Comparison of ENCODE assay signal across 1 cellular context in the genomic region with DNA sequence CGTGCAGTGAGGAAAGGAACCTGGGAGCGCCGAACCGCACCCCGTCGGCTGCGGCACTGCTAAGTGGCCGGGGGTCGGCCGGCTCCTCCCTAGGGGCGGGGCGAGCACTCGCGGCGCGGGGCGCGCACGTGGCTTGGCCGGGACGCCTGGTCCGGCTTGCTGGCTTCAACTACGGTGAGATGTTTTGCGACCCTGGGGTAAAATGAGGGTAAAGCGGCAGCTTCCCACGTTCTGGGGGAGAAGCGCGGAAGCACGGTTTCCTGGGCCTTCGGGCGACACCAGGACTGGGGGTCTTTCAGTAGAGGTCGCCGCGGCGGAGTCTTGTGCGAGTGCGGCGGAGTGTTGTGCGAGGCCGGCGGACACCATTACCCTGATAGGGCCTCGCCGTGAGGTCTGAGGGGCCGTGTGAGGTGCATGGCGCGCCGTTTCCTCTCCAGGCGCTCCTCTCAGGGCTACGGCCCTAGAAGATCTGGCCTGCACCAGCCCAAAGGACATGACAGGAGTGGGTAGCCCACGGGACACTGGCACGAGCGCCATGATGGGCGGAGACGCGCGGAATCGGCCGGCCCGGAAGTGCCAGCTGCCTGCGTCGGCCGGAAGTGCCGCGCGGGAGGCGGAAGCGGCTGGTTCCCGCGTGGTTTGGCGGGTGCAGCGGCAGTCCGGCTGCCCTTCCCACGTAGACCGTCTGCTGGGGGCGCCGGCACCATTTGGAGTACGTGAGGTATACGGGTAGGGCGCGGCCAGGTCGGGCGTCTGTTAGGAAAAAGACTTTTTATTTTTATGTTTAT.
TF ChIP-seq lines count a peak whose summit lies in the region.

A gene with protein sequence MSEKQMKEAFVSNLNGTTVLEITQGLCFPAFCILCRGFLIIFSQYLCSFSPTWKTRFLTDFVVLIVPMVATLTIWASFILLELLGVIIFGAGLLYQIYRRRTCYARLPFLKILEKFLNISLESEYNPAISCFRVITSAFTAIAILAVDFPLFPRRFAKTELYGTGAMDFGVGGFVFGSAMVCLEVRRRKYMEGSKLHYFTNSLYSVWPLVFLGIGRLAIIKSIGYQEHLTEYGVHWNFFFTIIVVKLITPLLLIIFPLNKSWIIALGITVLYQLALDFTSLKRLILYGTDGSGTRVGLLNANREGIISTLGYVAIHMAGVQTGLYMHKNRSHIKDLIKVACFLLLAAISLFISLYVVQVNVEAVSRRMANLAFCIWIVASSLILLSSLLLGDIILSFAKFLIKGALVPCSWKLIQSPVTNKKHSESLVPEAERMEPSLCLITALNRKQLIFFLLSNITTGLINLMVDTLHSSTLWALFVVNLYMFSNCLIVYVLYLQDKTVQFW (plus strand): TSS at position 107 of the 788 bp plus-strand sequence. CDS start 2,115 bp downstream, outside the sequence.

TF ChIP-seq in WTC11, 78 proteins besides CTCF, POLR2A, EP300 and RAD21 (continued from another document and continues in another):
- TF ChIP-seq, protein P1, sequence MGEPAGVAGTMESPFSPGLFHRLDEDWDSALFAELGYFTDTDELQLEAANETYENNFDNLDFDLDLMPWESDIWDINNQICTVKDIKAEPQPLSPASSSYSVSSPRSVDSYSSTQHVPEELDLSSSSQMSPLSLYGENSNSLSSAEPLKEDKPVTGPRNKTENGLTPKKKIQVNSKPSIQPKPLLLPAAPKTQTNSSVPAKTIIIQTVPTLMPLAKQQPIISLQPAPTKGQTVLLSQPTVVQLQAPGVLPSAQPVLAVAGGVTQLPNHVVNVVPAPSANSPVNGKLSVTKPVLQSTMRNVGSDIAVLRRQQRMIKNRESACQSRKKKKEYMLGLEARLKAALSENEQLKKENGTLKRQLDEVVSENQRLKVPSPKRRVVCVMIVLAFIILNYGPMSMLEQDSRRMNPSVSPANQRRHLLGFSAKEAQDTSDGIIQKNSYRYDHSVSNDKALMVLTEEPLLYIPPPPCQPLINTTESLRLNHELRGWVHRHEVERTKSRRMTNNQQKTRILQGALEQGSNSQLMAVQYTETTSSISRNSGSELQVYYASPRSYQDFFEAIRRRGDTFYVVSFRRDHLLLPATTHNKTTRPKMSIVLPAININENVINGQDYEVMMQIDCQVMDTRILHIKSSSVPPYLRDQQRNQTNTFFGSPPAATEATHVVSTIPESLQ (CRISPR knock-in tag; IDR thresholded peaks at IDR 0.05), result no peak
- TF ChIP-seq, protein P2, sequence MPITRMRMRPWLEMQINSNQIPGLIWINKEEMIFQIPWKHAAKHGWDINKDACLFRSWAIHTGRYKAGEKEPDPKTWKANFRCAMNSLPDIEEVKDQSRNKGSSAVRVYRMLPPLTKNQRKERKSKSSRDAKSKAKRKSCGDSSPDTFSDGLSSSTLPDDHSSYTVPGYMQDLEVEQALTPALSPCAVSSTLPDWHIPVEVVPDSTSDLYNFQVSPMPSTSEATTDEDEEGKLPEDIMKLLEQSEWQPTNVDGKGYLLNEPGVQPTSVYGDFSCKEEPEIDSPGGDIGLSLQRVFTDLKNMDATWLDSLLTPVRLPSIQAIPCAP (CRISPR knock-in tag; IDR thresholded peaks at IDR 0.05), result 0 out of 2 replicates have a peak, but pooled peaks have one; percentile 6
- TF ChIP-seq, protein P3, sequence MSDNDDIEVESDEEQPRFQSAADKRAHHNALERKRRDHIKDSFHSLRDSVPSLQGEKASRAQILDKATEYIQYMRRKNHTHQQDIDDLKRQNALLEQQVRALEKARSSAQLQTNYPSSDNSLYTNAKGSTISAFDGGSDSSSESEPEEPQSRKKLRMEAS (CRISPR knock-in tag; IDR thresholded peaks at IDR 0.05), result peak; percentile 98
- TF ChIP-seq ZNF423 (CRISPR knock-in tag; IDR thresholded peaks at IDR 0.05) (no peak), NFE2L1 (CRISPR knock-in tag; IDR thresholded peaks at IDR 0.05) (peak; percentile 82), FOXJ3 (CRISPR knock-in tag; IDR thresholded peaks at IDR 0.05; ENCODE audit: borderline replicate concordance) (peak; percentile 66; the same call in 1 of the 2 replicates), ZNF317 (CRISPR knock-in tag; IDR thresholded peaks at IDR 0.05; ENCODE audit: borderline replicate concordance, low read depth) (no peak), CBFB (CRISPR knock-in tag; IDR thresholded peaks at IDR 0.05; ENCODE audit: low read depth) (peak; percentile 15; the same call in 1 of the 2 replicates), SP1 (CRISPR knock-in tag; conservative IDR thresholded peaks at IDR 0.05) (peak; percentile 77), NR1H2 (CRISPR knock-in tag; IDR thresholded peaks at IDR 0.05) (no peak), TEAD1 (CRISPR knock-in tag; IDR thresholded peaks at IDR 0.05) (peak; percentile 62; the same call in 1 of the 2 replicates), MYBL2 (CRISPR knock-in tag; IDR thresholded peaks at IDR 0.05) (peak; percentile 75), NFATC4 (CRISPR knock-in tag; IDR thresholded peaks at IDR 0.05) (no peak), CREM (CRISPR knock-in tag; IDR thresholded peaks at IDR 0.05) (no peak), OVOL2 (CRISPR knock-in tag; IDR thresholded peaks at IDR 0.05; ENCODE audit: borderline replicate concordance) (no peak), TP53 (CRISPR knock-in tag; IDR thresholded peaks at IDR 0.05) (peak; percentile 72; the same call in 1 of the 2 replicates), ETV6 (CRISPR knock-in tag; IDR thresholded peaks at IDR 0.05) (peak; percentile 84), RELA (CRISPR knock-in tag; IDR thresholded peaks at IDR 0.05; ENCODE audit: borderline replicate concordance) (peak; percentile 80; the same call in 1 of the 2 replicates), RORB (CRISPR knock-in tag; IDR thresholded peaks at IDR 0.05) (no peak), JAZF1 (CRISPR knock-in tag; IDR thresholded peaks at IDR 0.05) (no peak), KAT7 (CRISPR knock-in tag; IDR thresholded peaks at IDR 0.05; ENCODE audit: borderline replicate concordance) (0 out of 2 replicates have a peak, but pooled peaks have one; percentile 72), ESRRA (CRISPR knock-in tag; IDR thresholded peaks at IDR 0.05; ENCODE audit: borderline replicate concordance) (peak; percentile 78; the same call in 1 of the 2 replicates)
- TF ChIP-seq, protein P4, sequence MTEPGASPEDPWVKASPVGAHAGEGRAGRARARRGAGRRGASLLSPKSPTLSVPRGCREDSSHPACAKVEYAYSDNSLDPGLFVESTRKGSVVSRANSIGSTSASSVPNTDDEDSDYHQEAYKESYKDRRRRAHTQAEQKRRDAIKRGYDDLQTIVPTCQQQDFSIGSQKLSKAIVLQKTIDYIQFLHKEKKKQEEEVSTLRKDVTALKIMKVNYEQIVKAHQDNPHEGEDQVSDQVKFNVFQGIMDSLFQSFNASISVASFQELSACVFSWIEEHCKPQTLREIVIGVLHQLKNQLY (CRISPR knock-in tag; IDR thresholded peaks at IDR 0.05), result no peak
- TF ChIP-seq, protein P5, sequence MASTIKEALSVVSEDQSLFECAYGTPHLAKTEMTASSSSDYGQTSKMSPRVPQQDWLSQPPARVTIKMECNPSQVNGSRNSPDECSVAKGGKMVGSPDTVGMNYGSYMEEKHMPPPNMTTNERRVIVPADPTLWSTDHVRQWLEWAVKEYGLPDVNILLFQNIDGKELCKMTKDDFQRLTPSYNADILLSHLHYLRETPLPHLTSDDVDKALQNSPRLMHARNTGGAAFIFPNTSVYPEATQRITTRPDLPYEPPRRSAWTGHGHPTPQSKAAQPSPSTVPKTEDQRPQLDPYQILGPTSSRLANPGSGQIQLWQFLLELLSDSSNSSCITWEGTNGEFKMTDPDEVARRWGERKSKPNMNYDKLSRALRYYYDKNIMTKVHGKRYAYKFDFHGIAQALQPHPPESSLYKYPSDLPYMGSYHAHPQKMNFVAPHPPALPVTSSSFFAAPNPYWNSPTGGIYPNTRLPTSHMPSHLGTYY (CRISPR knock-in tag; IDR thresholded peaks at IDR 0.05), result no peak
- TF ChIP-seq, protein P6, sequence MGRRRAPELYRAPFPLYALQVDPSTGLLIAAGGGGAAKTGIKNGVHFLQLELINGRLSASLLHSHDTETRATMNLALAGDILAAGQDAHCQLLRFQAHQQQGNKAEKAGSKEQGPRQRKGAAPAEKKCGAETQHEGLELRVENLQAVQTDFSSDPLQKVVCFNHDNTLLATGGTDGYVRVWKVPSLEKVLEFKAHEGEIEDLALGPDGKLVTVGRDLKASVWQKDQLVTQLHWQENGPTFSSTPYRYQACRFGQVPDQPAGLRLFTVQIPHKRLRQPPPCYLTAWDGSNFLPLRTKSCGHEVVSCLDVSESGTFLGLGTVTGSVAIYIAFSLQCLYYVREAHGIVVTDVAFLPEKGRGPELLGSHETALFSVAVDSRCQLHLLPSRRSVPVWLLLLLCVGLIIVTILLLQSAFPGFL (CRISPR knock-in tag; IDR thresholded peaks at IDR 0.05; ENCODE audit: borderline replicate concordance), result no peak
- TF ChIP-seq, protein P7, sequence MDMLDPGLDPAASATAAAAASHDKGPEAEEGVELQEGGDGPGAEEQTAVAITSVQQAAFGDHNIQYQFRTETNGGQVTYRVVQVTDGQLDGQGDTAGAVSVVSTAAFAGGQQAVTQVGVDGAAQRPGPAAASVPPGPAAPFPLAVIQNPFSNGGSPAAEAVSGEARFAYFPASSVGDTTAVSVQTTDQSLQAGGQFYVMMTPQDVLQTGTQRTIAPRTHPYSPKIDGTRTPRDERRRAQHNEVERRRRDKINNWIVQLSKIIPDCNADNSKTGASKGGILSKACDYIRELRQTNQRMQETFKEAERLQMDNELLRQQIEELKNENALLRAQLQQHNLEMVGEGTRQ (CRISPR knock-in tag; IDR thresholded peaks at IDR 0.05), result peak; percentile 74
- TF ChIP-seq, protein P8, sequence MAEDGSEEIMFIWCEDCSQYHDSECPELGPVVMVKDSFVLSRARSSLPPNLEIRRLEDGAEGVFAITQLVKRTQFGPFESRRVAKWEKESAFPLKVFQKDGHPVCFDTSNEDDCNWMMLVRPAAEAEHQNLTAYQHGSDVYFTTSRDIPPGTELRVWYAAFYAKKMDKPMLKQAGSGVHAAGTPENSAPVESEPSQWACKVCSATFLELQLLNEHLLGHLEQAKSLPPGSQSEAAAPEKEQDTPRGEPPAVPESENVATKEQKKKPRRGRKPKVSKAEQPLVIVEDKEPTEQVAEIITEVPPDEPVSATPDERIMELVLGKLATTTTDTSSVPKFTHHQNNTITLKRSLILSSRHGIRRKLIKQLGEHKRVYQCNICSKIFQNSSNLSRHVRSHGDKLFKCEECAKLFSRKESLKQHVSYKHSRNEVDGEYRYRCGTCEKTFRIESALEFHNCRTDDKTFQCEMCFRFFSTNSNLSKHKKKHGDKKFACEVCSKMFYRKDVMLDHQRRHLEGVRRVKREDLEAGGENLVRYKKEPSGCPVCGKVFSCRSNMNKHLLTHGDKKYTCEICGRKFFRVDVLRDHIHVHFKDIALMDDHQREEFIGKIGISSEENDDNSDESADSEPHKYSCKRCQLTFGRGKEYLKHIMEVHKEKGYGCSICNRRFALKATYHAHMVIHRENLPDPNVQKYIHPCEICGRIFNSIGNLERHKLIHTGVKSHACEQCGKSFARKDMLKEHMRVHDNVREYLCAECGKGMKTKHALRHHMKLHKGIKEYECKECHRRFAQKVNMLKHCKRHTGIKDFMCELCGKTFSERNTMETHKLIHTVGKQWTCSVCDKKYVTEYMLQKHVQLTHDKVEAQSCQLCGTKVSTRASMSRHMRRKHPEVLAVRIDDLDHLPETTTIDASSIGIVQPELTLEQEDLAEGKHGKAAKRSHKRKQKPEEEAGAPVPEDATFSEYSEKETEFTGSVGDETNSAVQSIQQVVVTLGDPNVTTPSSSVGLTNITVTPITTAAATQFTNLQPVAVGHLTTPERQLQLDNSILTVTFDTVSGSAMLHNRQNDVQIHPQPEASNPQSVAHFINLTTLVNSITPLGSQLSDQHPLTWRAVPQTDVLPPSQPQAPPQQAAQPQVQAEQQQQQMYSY (CRISPR knock-in tag; IDR thresholded peaks at IDR 0.05), result no peak
- TF ChIP-seq, protein P9, sequence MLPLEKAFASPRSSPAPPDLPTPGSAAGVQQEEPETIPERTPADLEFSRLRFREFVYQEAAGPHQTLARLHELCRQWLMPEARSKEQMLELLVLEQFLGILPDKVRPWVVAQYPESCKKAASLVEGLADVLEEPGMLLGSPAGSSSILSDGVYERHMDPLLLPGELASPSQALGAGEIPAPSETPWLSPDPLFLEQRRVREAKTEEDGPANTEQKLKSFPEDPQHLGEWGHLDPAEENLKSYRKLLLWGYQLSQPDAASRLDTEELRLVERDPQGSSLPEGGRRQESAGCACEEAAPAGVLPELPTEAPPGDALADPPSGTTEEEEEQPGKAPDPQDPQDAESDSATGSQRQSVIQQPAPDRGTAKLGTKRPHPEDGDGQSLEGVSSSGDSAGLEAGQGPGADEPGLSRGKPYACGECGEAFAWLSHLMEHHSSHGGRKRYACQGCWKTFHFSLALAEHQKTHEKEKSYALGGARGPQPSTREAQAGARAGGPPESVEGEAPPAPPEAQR (CRISPR knock-in tag; IDR thresholded peaks at IDR 0.05), result no peak
- TF ChIP-seq, protein P10, sequence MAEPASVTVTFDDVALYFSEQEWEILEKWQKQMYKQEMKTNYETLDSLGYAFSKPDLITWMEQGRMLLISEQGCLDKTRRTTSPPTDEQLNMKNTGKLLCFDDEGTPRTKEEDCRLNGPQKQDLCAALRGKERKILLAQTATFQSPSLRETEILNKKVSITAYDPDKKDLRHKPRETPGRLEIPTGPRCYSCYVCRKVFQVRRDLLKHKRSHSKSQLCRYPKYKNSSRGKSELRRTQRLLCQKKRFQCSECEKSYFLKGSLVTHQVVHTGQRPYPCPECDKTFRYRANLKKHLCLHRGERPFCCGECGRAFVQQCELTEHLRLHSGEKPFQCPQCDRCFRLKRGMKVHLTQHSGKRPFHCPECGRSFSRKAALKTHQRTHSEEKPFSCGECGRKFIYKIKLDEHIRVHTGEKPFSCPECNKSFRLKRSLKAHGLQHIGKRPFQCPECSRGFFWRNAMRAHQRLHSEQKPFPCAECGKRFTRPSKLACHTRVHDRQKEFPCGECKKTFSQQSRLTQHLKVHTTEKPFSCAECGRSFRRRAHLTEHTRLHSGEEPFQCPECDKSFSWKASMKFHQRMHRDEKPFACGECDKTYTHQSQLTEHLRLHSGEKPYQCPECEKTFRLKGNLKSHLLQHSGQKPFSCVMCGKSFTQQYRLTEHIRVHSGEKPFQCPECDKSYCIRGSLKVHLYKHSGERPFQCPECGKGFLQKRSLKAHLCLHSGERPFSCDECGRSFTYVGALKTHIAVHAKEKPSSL (CRISPR knock-in tag; conservative IDR thresholded peaks at IDR 0.05), result no peak
- TF ChIP-seq, protein P11, sequence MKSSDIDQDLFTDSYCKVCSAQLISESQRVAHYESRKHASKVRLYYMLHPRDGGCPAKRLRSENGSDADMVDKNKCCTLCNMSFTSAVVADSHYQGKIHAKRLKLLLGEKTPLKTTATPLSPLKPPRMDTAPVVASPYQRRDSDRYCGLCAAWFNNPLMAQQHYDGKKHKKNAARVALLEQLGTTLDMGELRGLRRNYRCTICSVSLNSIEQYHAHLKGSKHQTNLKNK (CRISPR knock-in tag; IDR thresholded peaks at IDR 0.05), result no peak
- TF ChIP-seq, protein P12, sequence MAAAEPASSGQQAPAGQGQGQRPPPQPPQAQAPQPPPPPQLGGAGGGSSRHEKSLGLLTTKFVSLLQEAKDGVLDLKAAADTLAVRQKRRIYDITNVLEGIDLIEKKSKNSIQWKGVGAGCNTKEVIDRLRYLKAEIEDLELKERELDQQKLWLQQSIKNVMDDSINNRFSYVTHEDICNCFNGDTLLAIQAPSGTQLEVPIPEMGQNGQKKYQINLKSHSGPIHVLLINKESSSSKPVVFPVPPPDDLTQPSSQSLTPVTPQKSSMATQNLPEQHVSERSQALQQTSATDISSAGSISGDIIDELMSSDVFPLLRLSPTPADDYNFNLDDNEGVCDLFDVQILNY (CRISPR knock-in tag; IDR thresholded peaks at IDR 0.05), result 0 out of 2 replicates have a peak, but pooled peaks have one; percentile 57
- TF ChIP-seq, protein P13, sequence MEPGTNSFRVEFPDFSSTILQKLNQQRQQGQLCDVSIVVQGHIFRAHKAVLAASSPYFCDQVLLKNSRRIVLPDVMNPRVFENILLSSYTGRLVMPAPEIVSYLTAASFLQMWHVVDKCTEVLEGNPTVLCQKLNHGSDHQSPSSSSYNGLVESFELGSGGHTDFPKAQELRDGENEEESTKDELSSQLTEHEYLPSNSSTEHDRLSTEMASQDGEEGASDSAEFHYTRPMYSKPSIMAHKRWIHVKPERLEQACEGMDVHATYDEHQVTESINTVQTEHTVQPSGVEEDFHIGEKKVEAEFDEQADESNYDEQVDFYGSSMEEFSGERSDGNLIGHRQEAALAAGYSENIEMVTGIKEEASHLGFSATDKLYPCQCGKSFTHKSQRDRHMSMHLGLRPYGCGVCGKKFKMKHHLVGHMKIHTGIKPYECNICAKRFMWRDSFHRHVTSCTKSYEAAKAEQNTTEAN (CRISPR knock-in tag; IDR thresholded peaks at IDR 0.05), result peak; percentile 90
